15 cellular contexts compared by ENCODE assay signal in the genomic region with DNA sequence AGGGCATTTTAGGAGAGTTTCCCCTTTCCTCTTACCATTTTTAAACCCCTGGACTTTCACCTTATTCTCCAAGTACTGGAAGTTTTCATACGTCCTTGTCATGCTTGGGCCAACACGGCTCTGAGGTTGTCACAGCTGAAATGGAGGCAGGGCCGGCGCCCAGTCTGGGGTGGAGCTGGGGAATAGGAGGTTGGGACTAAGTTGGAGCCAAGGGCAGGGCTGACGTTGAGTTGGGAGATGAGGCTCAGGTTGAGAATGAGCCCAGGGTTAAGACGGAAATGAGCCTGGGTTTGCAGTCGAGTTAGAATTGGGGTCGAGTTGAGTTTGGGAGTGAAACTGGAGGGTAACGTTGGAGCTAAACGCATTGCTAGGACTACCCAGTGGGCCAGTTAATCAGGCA. TPM values are rescaled to one million over a fixed set of nuclear protein-coding genes. Genes with fewer than 3 reads are reported as not detected.
DNase-seq lines count a peak whose midpoint lies in the region; ATAC-seq and TF ChIP-seq lines count a peak whose summit lies in the region.
"Had no signal": no experiment of that assay in that cellular context is flagged by ENCODE, and none has a peak within 500 bp of the region (broad histone marks: within the 10 kb centered on the region; RNA-seq: fewer than 3 reads in every experiment).

No MANE protein-coding gene starts in this region.

- no peak overlapping the region for H3K9ac ChIP-seq in MM.1S (ENCODE audit: low read length)
- H3K9ac ChIP-seq: BLaER1 had no signal

- H3K36me3 ChIP-seq in left ventricle myocardium inferior (no peaks in the 10 kb centered on the region), MM.1S (replicated peaks; ENCODE audit: insufficient read depth, low read length) (no peaks in the 10 kb centered on the region), psoas muscle (ENCODE audit: insufficient read depth in 1 of 2, low read depth in 1 of 2) (no peaks in the 10 kb centered on the region)
- H3K36me3 ChIP-seq: BLaER1 had no signal

- H3K9me3 ChIP-seq in left ventricle myocardium inferior (replicated peaks) = no peaks in the 10 kb centered on the region
- H3K9me3 ChIP-seq in MM.1S (replicated peaks; ENCODE audit: insufficient read depth, low read length) = no peaks in the 10 kb centered on the region
- no peaks in the 10 kb centered on the region for H3K9me3 ChIP-seq in psoas muscle
- H3K9me3 ChIP-seq: A549, BLaER1 had no signal

- H3K27ac ChIP-seq in left ventricle myocardium inferior (replicated peaks) (no peak overlapping the region), MM.1S (ENCODE audit: low read length) (no peak overlapping the region), psoas muscle (no peak overlapping the region)
- H3K27ac ChIP-seq: A549, BLaER1 had no signal

- peaks cover 13% of the 10 kb centered on the region for H3K27me3 ChIP-seq in left ventricle myocardium inferior (ENCODE audit: low read depth)
- peaks cover 81% of the 10 kb centered on the region for H3K27me3 ChIP-seq in MM.1S (replicated peaks; ENCODE audit: insufficient read depth, low read length)
- peaks cover 0 to 8% (median 3%) of the 10 kb centered on the region in 3 donors for H3K27me3 ChIP-seq in psoas muscle (ENCODE audit: insufficient read depth in 3 of 3, low read length in 2 of 3)
- H3K27me3 ChIP-seq: BLaER1 had no signal

- H3K4me1 ChIP-seq in left ventricle myocardium inferior (no peaks in the 10 kb centered on the region), MM.1S (ENCODE audit: low read length) (no peaks in the 10 kb centered on the region), psoas muscle (no peaks in the 10 kb centered on the region)
- H3K4me1 ChIP-seq: A549 had no signal

- no peaks in the 10 kb centered on the region for H3K9me3 Mint-ChIP-seq in endothelial cell (ENCODE audit: unreplicated experiment)
- H3K9me3 Mint-ChIP-seq: HFFc6 had no signal

- peaks cover 39% of the 10 kb centered on the region for H3K36me3 Mint-ChIP-seq in endothelial cell (ENCODE audit: low read depth, unreplicated experiment)

- intact Hi-C loops in left ventricle myocardium inferior (cut with micrococcal nuclease) (no loop called here), Right ventricle myocardium superior (cut with DNase I) (no loop called here), psoas muscle (cut with DNase I) (loop anchor here in 1 of 2 donors (5.0 kb wide), 1 partner anchor 44 kb away; no protein-coding TSS in a partner anchor)

- H3K9me2 ChIP-seq in MM.1S (replicated peaks; ENCODE audit: insufficient read depth, low read length) = no peaks in the 10 kb centered on the region

- H3K27ac Mint-ChIP-seq in endothelial cell (ENCODE audit: unreplicated experiment) = peak overlapping the region; percentile 61
- H3K27ac Mint-ChIP-seq: HFFc6 had no signal

- H3K4me3 Mint-ChIP-seq in endothelial cell (ENCODE audit: unreplicated experiment) = peak overlapping the region; percentile 45
- H3K4me3 Mint-ChIP-seq: HFFc6 had no signal

- no peaks in the 10 kb centered on the region for H4K20me1 ChIP-seq in MM.1S (ENCODE audit: insufficient read depth, low read length)
- H4K20me1 ChIP-seq: BLaER1 had no signal

- ATAC-seq in Right ventricle myocardium superior (ENCODE audit: poor library complexity) (no peak), psoas muscle (no peak), HG02798 (IDR thresholded peaks at IDR 0.05; ENCODE audit: poor library complexity, unreplicated experiment) (no peak)
- ATAC-seq: A549 had no signal

- H3K4me3 ChIP-seq in left ventricle myocardium inferior (peak overlapping the region; percentile 17), MM.1S (ENCODE audit: low read length) (no peak overlapping the region), psoas muscle (peak overlapping the region; percentile 18)
- H3K4me3 ChIP-seq: A549, BLaER1 had no signal

- H3F3A ChIP-seq in MM.1S (ENCODE audit: insufficient read depth, low read length) = no peaks in the 10 kb centered on the region; the same call in 1 of the 2 replicates

- no peak for DNase-seq in left ventricle myocardium inferior
- no peak for DNase-seq in Right ventricle myocardium superior
- peak; percentile 2 for DNase-seq in MM.1S
- no peak for DNase-seq in endothelial cell (ENCODE audit: low spot score)
- DNase-seq in psoas muscle = no peak
- no peak for DNase-seq in NCI-H2196 (lab: John Stamatoyannopoulos, UW; ENCODE audit: unreplicated experiment)
- DNase-seq: AML-193, DMS53, GF-D8, HCEC 1CT, HFFc6 had no signal

- TF ChIP-seq CTCF in left ventricle myocardium inferior (IDR thresholded peaks at IDR 0.05; ENCODE audit: borderline replicate concordance) = no peak
- TF ChIP-seq CTCF in MM.1S (IDR thresholded peaks at IDR 0.05; ENCODE audit: low read length) = no peak
- TF ChIP-seq CTCF in endothelial cell (IDR thresholded peaks at IDR 0.05; ENCODE audit: unreplicated experiment) = no peak
- no peak for TF ChIP-seq CTCF in psoas muscle (IDR thresholded peaks at IDR 0.05)

- 86 to 93% (median 90%) methylated on average over 10 of the region's 10 CpGs for WGBS in psoas muscle, 3 donors

- no peak overlapping the region for H2AFZ ChIP-seq in MM.1S (ENCODE audit: low read length)

- H3K79me2 ChIP-seq in MM.1S (ENCODE audit: low read length) = no peaks in the 10 kb centered on the region

- no peak overlapping the region for H3K4me2 ChIP-seq in MM.1S (ENCODE audit: low read depth, low read length)
- H3K4me2 ChIP-seq: A549, BLaER1 had no signal

- peaks cover 45% of the 10 kb centered on the region for H3K4me1 Mint-ChIP-seq in endothelial cell (ENCODE audit: unreplicated experiment)

- peaks cover 3% of the 10 kb centered on the region for H3K27me3 Mint-ChIP-seq in endothelial cell (ENCODE audit: unreplicated experiment)

RNA-seq across cellular contexts. Expression of a gene that starts 1.3 kb away (rescaled TPM):
- total RNA-seq in left ventricle myocardium inferior = 2.9 TPM
- total RNA-seq in Right ventricle myocardium superior = 5.0 TPM
- total RNA-seq in endothelial cell (ENCODE audit: unreplicated experiment) = 30.4 TPM
- total RNA-seq in psoas muscle = 1 to 10 TPM; 1.9 to 4.9 (median 2.4) TPM
- polyA plus RNA-seq in psoas muscle = 1 to 10 TPM in 1 of 3 donors, under 1 TPM in 2; 0.69 to 2.4 (median 0.87) TPM
- total RNA-seq: H1, HFFc6 had no signal
- polyA plus RNA-seq: A549, H1 had no signal

RNA-seq across cellular contexts. Expression of a gene that starts 34.8 kb away (rescaled TPM):
- total RNA-seq in left ventricle myocardium inferior = 0.38 TPM
- total RNA-seq in Right ventricle myocardium superior = 0.56 TPM
- total RNA-seq in endothelial cell (ENCODE audit: unreplicated experiment) = 0.33 TPM
- total RNA-seq in psoas muscle = under 1 TPM in 2 of 4 donors, not detected in 2; 0.36 to 0.42 TPM
- polyA plus RNA-seq in psoas muscle = 1 to 10 TPM in 1 of 3 donors, under 1 TPM in 2; 0.34 to 1.2 (median 0.77) TPM
- total RNA-seq: HFFc6 had no signal
- polyA plus RNA-seq: A549 had no signal

RNA-seq across cellular contexts. Expression of a gene that starts 35.9 kb away (rescaled TPM):
- 0.22 TPM for total RNA-seq in left ventricle myocardium inferior
- total RNA-seq in Right ventricle myocardium superior = 0.40 TPM
- 0.41 TPM for total RNA-seq in endothelial cell (ENCODE audit: unreplicated experiment)
- total RNA-seq in psoas muscle = under 1 TPM in 2 of 4 donors, not detected in 2; 0.34 to 0.62 TPM
- under 1 TPM in 2 of 3 donors, not detected in 1; 0.04 to 0.25 TPM for polyA plus RNA-seq in psoas muscle
- total RNA-seq: H1, HFFc6 had no signal

RNA-seq across cellular contexts. Expression of a gene that starts 42.9 kb away (rescaled TPM):
- total RNA-seq in left ventricle myocardium inferior (1.4 TPM), Right ventricle myocardium superior (1.6 TPM), endothelial cell (ENCODE audit: unreplicated experiment) (25.8 TPM), psoas muscle (1 to 10 TPM in 1 of 4 donors, under 1 TPM in 3; 0.57 to 1.5 (median 0.72) TPM)
- under 1 TPM; 0.17 to 0.40 (median 0.40) TPM for polyA plus RNA-seq in psoas muscle

RNA-seq across cellular contexts. Expression of a gene that starts 55.9 kb away (rescaled TPM):
- total RNA-seq in left ventricle myocardium inferior = 13.7 TPM
- 12.6 TPM for total RNA-seq in Right ventricle myocardium superior
- total RNA-seq in endothelial cell (ENCODE audit: unreplicated experiment) = 271 TPM
- 10 to 100 TPM in 2 of 4 donors, 1 to 10 TPM in 2; 6.1 to 11.9 (median 10.1) TPM for total RNA-seq in psoas muscle
- 1 to 10 TPM; 2.0 to 4.4 (median 4.3) TPM for polyA plus RNA-seq in psoas muscle
- total RNA-seq: HFFc6 had no signal
